Comparison of ENCODE assay signal across 15 cellular contexts in genomic region chr17:70070297-70071027, GRCh38. TPM values are rescaled to one million over a fixed set of nuclear protein-coding genes. Genes with fewer than 3 reads are reported as not detected.
DNase-seq lines count a peak whose midpoint lies in the region; ATAC-seq and TF ChIP-seq lines count a peak whose summit lies in the region.
"Had no signal": no experiment of that assay in that cellular context is flagged by ENCODE, and none has a peak within 500 bp of the region (broad histone marks: within the 10 kb centered on the region; RNA-seq: fewer than 3 reads in every experiment).

No MANE protein-coding gene starts in this region.

- no peaks in the 10 kb centered on the region for H3K36me3 Mint-ChIP-seq in activated T-cell treated with anti-CD3 and anti-CD28 coated beads, Interleukin-2, amount 50 U/mL, for 4 hours (ENCODE audit: insufficient read depth)

- TF ChIP-seq CTCF in choroid plexus epithelial cell (conservative IDR thresholded peaks at IDR 0.05; ENCODE audit: low read depth, low read length) (no peak), thyroid gland (IDR thresholded peaks at IDR 0.05) (no peak)

- no peak overlapping the region for H3K4me3 Mint-ChIP-seq in activated T-cell treated with anti-CD3 and anti-CD28 coated beads, Interleukin-2, amount 50 U/mL, for 4 hours

- TF ChIP-seq POLR2A in thyroid gland (IDR thresholded peaks at IDR 0.05): no peak

- no peaks in the 10 kb centered on the region for H3K9me3 Mint-ChIP-seq in activated T-cell treated with anti-CD3 and anti-CD28 coated beads, Interleukin-2, amount 50 U/mL, for 4 hours

- H3K4me1 ChIP-seq in thyroid gland: peaks cover 55 to 57% of the 10 kb centered on the region in 2 donors
- H3K4me1 ChIP-seq: HAP-1 had no signal

- no peaks in the 10 kb centered on the region for H3K27me3 ChIP-seq in thyroid gland

- DNase-seq in NCI-H2171 treated with DMSO at 0.1 percent for 48 hours (lab: John Stamatoyannopoulos, UW) (peak; percentile 12), NCI-H2171 (lab: John Stamatoyannopoulos, UW) (no peak), choroid plexus epithelial cell (ENCODE audit: low read depth) (peak; percentile 82), left kidney (ENCODE audit: low read depth, low spot score) (peak; percentile 68), thyroid gland (no peak), NCI-H1417 treated with DMSO at 0.1 percent for 48 hours (lab: John Stamatoyannopoulos, UW) (no peak)
- no peak for DNase-seq in activated T-cell treated with anti-CD3 and anti-CD28 coated beads, Interleukin-2, amount 50 U/mL, for 4 hours
- DNase-seq: Caco-2, NCI-H1105, NCI-H187, NCI-H69 had no signal

- intact Hi-C loops in thyroid gland (cut with DNase I): no loop called here

- no peaks in the 10 kb centered on the region for H3K9me3 ChIP-seq in thyroid gland
- H3K9me3 ChIP-seq: Caco-2, HAP-1 had no signal

- WGBS in thyroid gland, 2 donors: 28 to 32% methylated on average over 3 of the region's 3 CpGs

- no peak for ATAC-seq in activated T-cell treated with anti-CD3 and anti-CD28 coated beads, Interleukin-2, amount 50 U/mL, for 4 hours
- no peak for ATAC-seq in HG02973 (IDR thresholded peaks at IDR 0.05; ENCODE audit: unreplicated experiment)

- peaks cover 2% of the 10 kb centered on the region for H3K27me3 Mint-ChIP-seq in activated T-cell treated with anti-CD3 and anti-CD28 coated beads, Interleukin-2, amount 50 U/mL, for 4 hours (ENCODE audit: low read depth)

- peak overlapping the region; percentile 13 to 58 (median 42) for H3K27ac ChIP-seq in thyroid gland

- H3K36me3 ChIP-seq in thyroid gland: no peaks in the 10 kb centered on the region
- H3K36me3 ChIP-seq: HAP-1 had no signal

- no peaks in the 10 kb centered on the region for H3K4me1 Mint-ChIP-seq in activated T-cell treated with anti-CD3 and anti-CD28 coated beads, Interleukin-2, amount 50 U/mL, for 4 hours (ENCODE audit: low read depth)

- H3K4me3 ChIP-seq in choroid plexus epithelial cell (ENCODE audit: low read depth, low read length): no peak overlapping the region
- no peak overlapping the region for H3K4me3 ChIP-seq in thyroid gland (replicated peaks in 1 of 3)
- H3K4me3 ChIP-seq: HAP-1 had no signal

RNA-seq across cellular contexts. Expression of gene KCNJ16, which starts 4.6 kb away (rescaled TPM):
- total RNA-seq in thyroid gland: 100 to 1,000 TPM; 296 to 403 (median 324) TPM
- not detected for total RNA-seq in activated T-cell treated with anti-CD3 and anti-CD28 coated beads, Interleukin-2, amount 50 U/mL, for 4 hours
- total RNA-seq: HT-29, M059J had no signal

Comparison
In these comparisons a context has a peak if more than half of its experiments do, and no peak if none do; other contexts are left out.
1. DNase-seq: peak in NCI-H2171 treated with DMSO at 0.1 percent for 48 hours (single experiment), choroid plexus epithelial cell (single experiment) and left kidney (single experiment); none in NCI-H2171 (single experiment), thyroid gland (0 of 2), activated T-cell treated with anti-CD3 and anti-CD28 coated beads, Interleukin-2, amount 50 U/mL, for 4 hours (single experiment) and NCI-H1417 treated with DMSO at 0.1 percent for 48 hours (single experiment).
2. RNA of gene KCNJ16, which starts 4.6 kb away (total RNA-seq): 296 to 403 TPM in thyroid gland; not detected in activated T-cell treated with anti-CD3 and anti-CD28 coated beads, Interleukin-2, amount 50 U/mL, for 4 hours; every median in the first group is over 100 times any median in the second.